1 cellular context compared by ENCODE assay signal in the genomic region with DNA sequence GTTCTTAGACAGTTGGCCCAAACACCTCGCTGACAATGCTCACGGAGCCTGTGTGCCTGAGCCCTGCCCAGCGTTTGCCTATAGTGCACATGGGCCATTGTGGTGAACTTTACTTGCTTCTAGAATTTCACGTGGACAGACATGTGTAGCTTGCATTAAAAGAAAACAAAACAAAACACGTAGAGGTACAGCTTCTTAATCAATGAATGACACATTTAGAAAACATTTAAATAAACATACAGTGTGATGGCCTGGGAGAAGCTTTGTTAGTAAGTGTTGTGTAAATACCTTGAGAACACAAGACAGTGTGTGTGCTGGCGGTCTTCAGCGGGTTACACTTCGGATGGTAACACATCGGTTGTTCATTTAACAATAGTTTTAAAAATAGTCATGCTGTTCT.
TF ChIP-seq lines count a peak whose summit lies in the region.

No MANE protein-coding gene starts in this region.

TF ChIP-seq in HepG2, 621 proteins besides CTCF, POLR2A, EP300 and RAD21 (continued from another document):
- TF ChIP-seq, protein P1, sequence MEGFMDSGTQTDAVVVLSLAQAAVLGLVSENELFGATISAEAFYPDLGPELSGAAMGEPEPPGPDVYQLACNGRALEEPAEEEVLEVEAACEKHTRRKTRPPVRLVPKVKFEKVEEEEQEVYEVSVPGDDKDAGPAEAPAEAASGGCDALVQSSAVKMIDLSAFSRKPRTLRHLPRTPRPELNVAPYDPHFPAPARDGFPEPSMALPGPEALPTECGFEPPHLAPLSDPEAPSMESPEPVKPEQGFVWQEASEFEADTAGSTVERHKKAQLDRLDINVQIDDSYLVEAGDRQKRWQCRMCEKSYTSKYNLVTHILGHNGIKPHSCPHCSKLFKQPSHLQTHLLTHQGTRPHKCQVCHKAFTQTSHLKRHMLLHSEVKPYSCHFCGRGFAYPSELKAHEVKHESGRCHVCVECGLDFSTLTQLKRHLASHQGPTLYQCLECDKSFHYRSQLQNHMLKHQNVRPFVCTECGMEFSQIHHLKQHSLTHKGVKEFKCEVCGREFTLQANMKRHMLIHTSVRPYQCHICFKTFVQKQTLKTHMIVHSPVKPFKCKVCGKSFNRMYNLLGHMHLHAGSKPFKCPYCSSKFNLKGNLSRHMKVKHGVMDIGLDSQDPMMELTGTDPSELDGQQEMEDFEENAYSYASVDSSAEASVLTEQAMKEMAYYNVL (CRISPR knock-in tag; IDR thresholded peaks at IDR 0.05; ENCODE audit: borderline replicate concordance) = 0 out of 2 replicates have a peak, but pooled peaks have one; percentile 39
- TF ChIP-seq HDAC1 (CRISPR knock-in tag; IDR thresholded peaks at IDR 0.05) = 0 out of 2 replicates have a peak, but pooled peaks have one; percentile 16
- no peak for TF ChIP-seq SNAPC2 (CRISPR knock-in tag; IDR thresholded peaks at IDR 0.05)
- TF ChIP-seq, protein P2, sequence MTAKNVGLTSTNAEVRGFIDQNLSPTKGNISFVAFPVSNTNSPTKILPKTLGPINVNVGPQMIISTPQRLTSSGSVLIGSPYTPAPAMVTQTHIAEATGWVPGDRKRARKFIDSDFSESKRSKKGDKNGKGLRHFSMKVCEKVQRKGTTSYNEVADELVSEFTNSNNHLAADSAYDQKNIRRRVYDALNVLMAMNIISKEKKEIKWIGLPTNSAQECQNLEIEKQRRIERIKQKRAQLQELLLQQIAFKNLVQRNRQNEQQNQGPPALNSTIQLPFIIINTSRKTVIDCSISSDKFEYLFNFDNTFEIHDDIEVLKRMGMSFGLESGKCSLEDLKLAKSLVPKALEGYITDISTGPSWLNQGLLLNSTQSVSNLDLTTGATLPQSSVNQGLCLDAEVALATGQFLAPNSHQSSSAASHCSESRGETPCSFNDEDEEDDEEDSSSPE (CRISPR knock-in tag; IDR thresholded peaks at IDR 0.05) = no peak
- no peak for TF ChIP-seq ZBTB21 (CRISPR knock-in tag; IDR thresholded peaks at IDR 0.05)
- peak; percentile 71; the same call in 1 of the 2 replicates for TF ChIP-seq SOX5 (CRISPR knock-in tag; IDR thresholded peaks at IDR 0.05; ENCODE audit: borderline replicate concordance)
- no peak for TF ChIP-seq ZNF121 (CRISPR knock-in tag; IDR thresholded peaks at IDR 0.05)
- TF ChIP-seq ZNF589 (CRISPR knock-in tag; conservative IDR thresholded peaks at IDR 0.05) = no peak
- 0 out of 2 replicates have a peak, but pooled peaks have one; percentile 17 for TF ChIP-seq ZFP36L1 (CRISPR knock-in tag; IDR thresholded peaks at IDR 0.05)
- no peak for TF ChIP-seq FOXK2 (IDR thresholded peaks at IDR 0.05)
- TF ChIP-seq ADNP (CRISPR knock-in tag; IDR thresholded peaks at IDR 0.05) = no peak
- no peak for TF ChIP-seq FIP1L1 (IDR thresholded peaks at IDR 0.05; ENCODE audit: borderline replicate concordance, insufficient read depth, low read depth, low read length)
- TF ChIP-seq ETV6 (CRISPR knock-in tag; conservative IDR thresholded peaks at IDR 0.05) = no peak
- peak; percentile 23; the same call in 1 of the 2 replicates for TF ChIP-seq HOMEZ (CRISPR knock-in tag; IDR thresholded peaks at IDR 0.05; ENCODE audit: low read depth)
- peak; percentile 72 for TF ChIP-seq ARNTL (CRISPR knock-in tag; IDR thresholded peaks at IDR 0.05)
- no peak for TF ChIP-seq ZNF562 (CRISPR knock-in tag; IDR thresholded peaks at IDR 0.05; ENCODE audit: borderline replicate concordance)
- TF ChIP-seq NFE2L1 (CRISPR knock-in tag; IDR thresholded peaks at IDR 0.05; ENCODE audit: borderline replicate concordance) = no peak
- no peak for TF ChIP-seq MTF2 (CRISPR knock-in tag; IDR thresholded peaks at IDR 0.05; ENCODE audit: borderline replicate concordance)
- no peak for TF ChIP-seq ZNF530 (CRISPR knock-in tag; IDR thresholded peaks at IDR 0.05; ENCODE audit: low read depth)
- peak; percentile 20; the same call in 1 of the 2 replicates for TF ChIP-seq SALL1 (CRISPR knock-in tag; IDR thresholded peaks at IDR 0.05)
- TF ChIP-seq ZNF569 (CRISPR knock-in tag; IDR thresholded peaks at IDR 0.05; ENCODE audit: borderline replicate concordance) = no peak
- TF ChIP-seq ZNF280B (CRISPR knock-in tag; IDR thresholded peaks at IDR 0.05; ENCODE audit: borderline replicate concordance) = no peak
- TF ChIP-seq ZNF709 (CRISPR knock-in tag; IDR thresholded peaks at IDR 0.05) = no peak
- no peak for TF ChIP-seq ZKSCAN5 (CRISPR knock-in tag; IDR thresholded peaks at IDR 0.05)
- TF ChIP-seq, protein P3, sequence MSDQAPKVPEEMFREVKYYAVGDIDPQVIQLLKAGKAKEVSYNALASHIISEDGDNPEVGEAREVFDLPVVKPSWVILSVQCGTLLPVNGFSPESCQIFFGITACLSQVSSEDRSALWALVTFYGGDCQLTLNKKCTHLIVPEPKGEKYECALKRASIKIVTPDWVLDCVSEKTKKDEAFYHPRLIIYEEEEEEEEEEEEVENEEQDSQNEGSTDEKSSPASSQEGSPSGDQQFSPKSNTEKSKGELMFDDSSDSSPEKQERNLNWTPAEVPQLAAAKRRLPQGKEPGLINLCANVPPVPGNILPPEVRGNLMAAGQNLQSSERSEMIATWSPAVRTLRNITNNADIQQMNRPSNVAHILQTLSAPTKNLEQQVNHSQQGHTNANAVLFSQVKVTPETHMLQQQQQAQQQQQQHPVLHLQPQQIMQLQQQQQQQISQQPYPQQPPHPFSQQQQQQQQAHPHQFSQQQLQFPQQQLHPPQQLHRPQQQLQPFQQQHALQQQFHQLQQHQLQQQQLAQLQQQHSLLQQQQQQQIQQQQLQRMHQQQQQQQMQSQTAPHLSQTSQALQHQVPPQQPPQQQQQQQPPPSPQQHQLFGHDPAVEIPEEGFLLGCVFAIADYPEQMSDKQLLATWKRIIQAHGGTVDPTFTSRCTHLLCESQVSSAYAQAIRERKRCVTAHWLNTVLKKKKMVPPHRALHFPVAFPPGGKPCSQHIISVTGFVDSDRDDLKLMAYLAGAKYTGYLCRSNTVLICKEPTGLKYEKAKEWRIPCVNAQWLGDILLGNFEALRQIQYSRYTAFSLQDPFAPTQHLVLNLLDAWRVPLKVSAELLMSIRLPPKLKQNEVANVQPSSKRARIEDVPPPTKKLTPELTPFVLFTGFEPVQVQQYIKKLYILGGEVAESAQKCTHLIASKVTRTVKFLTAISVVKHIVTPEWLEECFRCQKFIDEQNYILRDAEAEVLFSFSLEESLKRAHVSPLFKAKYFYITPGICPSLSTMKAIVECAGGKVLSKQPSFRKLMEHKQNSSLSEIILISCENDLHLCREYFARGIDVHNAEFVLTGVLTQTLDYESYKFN (CRISPR knock-in tag; conservative IDR thresholded peaks at IDR 0.05) = 0 out of 2 replicates have a peak, but pooled peaks have one; percentile 23
- no peak for TF ChIP-seq ZNF329 (CRISPR knock-in tag; IDR thresholded peaks at IDR 0.05; ENCODE audit: low read depth)
- TF ChIP-seq FOXP1 (IDR thresholded peaks at IDR 0.05) = no peak
- peak; percentile 85 for TF ChIP-seq FOXP1 (CRISPR knock-in tag; IDR thresholded peaks at IDR 0.05)
- 0 out of 2 replicates have a peak, but pooled peaks have one; percentile 48 for TF ChIP-seq TBX3 (IDR thresholded peaks at IDR 0.05; ENCODE audit: borderline replicate concordance)
